31 cellular contexts compared by ENCODE assay signal in genomic region chr13:112391747-112392146, GRCh38. TPM values are rescaled to one million over a fixed set of nuclear protein-coding genes. Genes with fewer than 3 reads are reported as not detected.
"Had no signal": no experiment of that assay in that cellular context is flagged by ENCODE, and none has a peak within 500 bp of the region (broad histone marks: within the 10 kb centered on the region; RNA-seq: fewer than 3 reads in every experiment).

No MANE protein-coding gene starts in this region.

- H3K4me1 ChIP-seq: foreskin keratinocyte, gastrocnemius medialis, heart left ventricle had no signal

- H3K27me3 ChIP-seq: brain microvascular endothelial cell, foreskin keratinocyte, gastrocnemius medialis had no signal

- H3K27ac ChIP-seq: brain microvascular endothelial cell, coronary artery, dorsolateral prefrontal cortex, foreskin keratinocyte, gastrocnemius medialis, heart left ventricle had no signal

- H3K36me3 ChIP-seq: brain microvascular endothelial cell, gastrocnemius medialis, heart left ventricle had no signal

- DNase-seq: activated CD4-positive, alpha-beta memory T cell treated with anti-CD3 and anti-CD28 coated beads, Interleukin-2, amount 10 ng/mL, durations not matched to agents 7 days and 5 days; activated CD4-positive, alpha-beta T cell treated with anti-CD3 and anti-CD28 coated beads for 1 hour; activated CD4-positive, alpha-beta T cell treated with anti-CD3 and anti-CD28 coated beads for 4 hours; activated CD4-positive, alpha-beta T cell treated with anti-CD3 and anti-CD28 coated beads, Interleukin-2, amount 10 ng/mL, durations not matched to agents 7 days and 5 days; activated CD4-positive, alpha-beta T cell treated with anti-CD3 and anti-CD28 coated beads, Interleukin-2, amount 50 U/mL, for 4 hours; activated CD8-positive, alpha-beta memory T cell treated with anti-CD3 and anti-CD28 coated beads for 24 hours; activated effector memory CD4-positive, alpha-beta T cell treated with Interleukin-2 at 50 U/mL for 16 hours; activated gamma-delta T cell treated with Interleukin-2 at 50 U/mL for 16 hours; activated naive CD4-positive, alpha-beta T cell treated with anti-CD3 and anti-CD28 coated beads, Interleukin-2, amount 50 U/mL, for 16 hours; activated naive CD4-positive, alpha-beta T cell treated with Interleukin-2 at 50 U/mL for 16 hours; activated T-cell treated with anti-CD3 and anti-CD28 coated beads, Interleukin-2, amount 50 U/mL, for 4 hours; amniotic stem cell; anterior cingulate cortex; brain microvascular endothelial cell; dorsolateral prefrontal cortex; effector memory CD4-positive, alpha-beta T cell; endodermal cell; foreskin keratinocyte; gastrocnemius medialis; glutamatergic neuron; heart left ventricle; T-helper 2 cell had no signal

- ATAC-seq: activated T-cell treated with anti-CD3 and anti-CD28 coated beads, Interleukin-2, amount 50 U/mL, for 4 hours; activated T-helper 17 cell treated with anti-CD3 and anti-CD28 coated beads, Interleukin-2, amount 50 U/mL, for 72 hours; esophagus mucosa; foreskin keratinocyte; gastrocnemius medialis; heart left ventricle had no signal

- H3K4me3 ChIP-seq: coronary artery, dorsolateral prefrontal cortex, gastrocnemius medialis, heart left ventricle had no signal

- H3K9me3 ChIP-seq: gastrocnemius medialis, heart left ventricle had no signal

RNA-seq across cellular contexts. Expression of gene SPACA7, which starts 15.6 kb away (rescaled TPM):
- total RNA-seq: activated CD4-positive, alpha-beta memory T cell treated with anti-CD3 and anti-CD28 coated beads, Interleukin-2, amount 10 ng/mL, durations not matched to agents 7 days and 5 days; activated CD4-positive, alpha-beta T cell treated with anti-CD3 and anti-CD28 coated beads, Interleukin-2, amount 10 ng/mL, durations not matched to agents 7 days and 5 days; activated T-cell treated with anti-CD3 and anti-CD28 coated beads, Interleukin-2, amount 50 U/mL, for 4 hours; activated T-helper 17 cell treated with anti-CD3 and anti-CD28 coated beads, Interleukin-2, amount 50 U/mL, for 72 hours; astrocyte; bronchial epithelial cell; cardiac septum; cerebellum; dorsolateral prefrontal cortex; endodermal cell; epithelial cell of proximal tubule; esophagus mucosa; foreskin keratinocyte; gastrocnemius medialis; heart left ventricle; T-helper 1 cell treated with Interleukin-12 subunit alpha and Interleukin-12 subunit beta and Interleukin-4 antibody, amounts not matched to agents 30 ng/mL and 1 ng/mL, for 36 hours had no signal
